9 cellular contexts compared by ENCODE assay signal in genomic region chr11:1573077-1573846, GRCh38.
DNase-seq lines count a peak whose midpoint lies in the region; ATAC-seq and TF ChIP-seq lines count a peak whose summit lies in the region.
"Had no signal": no experiment of that assay in that cellular context is flagged by ENCODE, and none has a peak within 500 bp of the region (broad histone marks: within the 10 kb centered on the region; RNA-seq: fewer than 3 reads in every experiment).

No MANE protein-coding gene starts in this region.

- H3K36me3 Mint-ChIP-seq in stimulated activated memory B cell treated with anti-CD40 and anti-IgM and Interleukin-4, amounts not matched to agents 10 μg/mL and 1 μg/mL and 100 μg/mL, for 72 hours, result no peaks in the 10 kb centered on the region

- peak overlapping the region; percentile 77 for H3K4me3 Mint-ChIP-seq in stimulated activated memory B cell treated with anti-CD40 and anti-IgM and Interleukin-4, amounts not matched to agents 10 μg/mL and 1 μg/mL and 100 μg/mL, for 72 hours

- no peak for TF ChIP-seq CTCF in GM10266 (IDR thresholded peaks at IDR 0.05; ENCODE audit: control insufficient read depth, insufficient read depth, low read depth, missing control alignments)

- peaks cover 34% of the 10 kb centered on the region for H3K4me1 Mint-ChIP-seq in stimulated activated memory B cell treated with anti-CD40 and anti-IgM and Interleukin-4, amounts not matched to agents 10 μg/mL and 1 μg/mL and 100 μg/mL, for 72 hours

- H3K27ac Mint-ChIP-seq in stimulated activated memory B cell treated with anti-CD40 and anti-IgM and Interleukin-4, amounts not matched to agents 10 μg/mL and 1 μg/mL and 100 μg/mL, for 72 hours, result peak overlapping the region; percentile 70

- peak; percentile 25 for DNase-seq in activated CD4-positive, alpha-beta T cell treated with anti-CD3 and anti-CD28 coated beads for 1 hour
- DNase-seq in activated CD4-positive, alpha-beta T cell treated with anti-CD3 and anti-CD28 coated beads, Interleukin-2, amount 50 U/mL, for 1 hour, result no peak
- DNase-seq in activated T-cell treated with anti-CD3 and anti-CD28 coated beads, Interleukin-2, amount 50 U/mL, for 48 hours, result peak; percentile 53 to 57
- DNase-seq in GM10266 (ENCODE audit: extremely low spot score), result no peak
- DNase-seq: DND-41 had no signal

- no peaks in the 10 kb centered on the region for H3K9me3 ChIP-seq in iPS-18c (ENCODE audit: control insufficient read depth, insufficient read depth, low read length)

- peak; percentile 5 for ATAC-seq in stimulated activated memory B cell treated with anti-CD40 and anti-IgM and Interleukin-4, amounts not matched to agents 10 μg/mL and 1 μg/mL and 100 μg/mL, for 72 hours
- ATAC-seq in GM21717 (IDR thresholded peaks at IDR 0.05; ENCODE audit: unreplicated experiment) (no peak), HG03378 (IDR thresholded peaks at IDR 0.05; ENCODE audit: unreplicated experiment) (no peak)

- peak overlapping the region; percentile 50 for H3K4me3 ChIP-seq in iPS-18c (ENCODE audit: insufficient read depth, low read depth, low read length)

- peaks cover 2% of the 10 kb centered on the region for H3K9me3 Mint-ChIP-seq in stimulated activated memory B cell treated with anti-CD40 and anti-IgM and Interleukin-4, amounts not matched to agents 10 μg/mL and 1 μg/mL and 100 μg/mL, for 72 hours

- no peaks in the 10 kb centered on the region for H3K27me3 Mint-ChIP-seq in stimulated activated memory B cell treated with anti-CD40 and anti-IgM and Interleukin-4, amounts not matched to agents 10 μg/mL and 1 μg/mL and 100 μg/mL, for 72 hours

Comparison
In these comparisons a context has a peak if more than half of its experiments do, and no peak if none do; other contexts are left out.
1. DNase-seq: peak in activated CD4-positive, alpha-beta T cell treated with anti-CD3 and anti-CD28 coated beads for 1 hour (single experiment) and activated T-cell treated with anti-CD3 and anti-CD28 coated beads, Interleukin-2, amount 50 U/mL, for 48 hours (2 of 2); none in activated CD4-positive, alpha-beta T cell treated with anti-CD3 and anti-CD28 coated beads, Interleukin-2, amount 50 U/mL, for 1 hour (single experiment) and GM10266 (single experiment).